ENCODE assay signal across 11 cellular contexts in the genomic region with DNA sequence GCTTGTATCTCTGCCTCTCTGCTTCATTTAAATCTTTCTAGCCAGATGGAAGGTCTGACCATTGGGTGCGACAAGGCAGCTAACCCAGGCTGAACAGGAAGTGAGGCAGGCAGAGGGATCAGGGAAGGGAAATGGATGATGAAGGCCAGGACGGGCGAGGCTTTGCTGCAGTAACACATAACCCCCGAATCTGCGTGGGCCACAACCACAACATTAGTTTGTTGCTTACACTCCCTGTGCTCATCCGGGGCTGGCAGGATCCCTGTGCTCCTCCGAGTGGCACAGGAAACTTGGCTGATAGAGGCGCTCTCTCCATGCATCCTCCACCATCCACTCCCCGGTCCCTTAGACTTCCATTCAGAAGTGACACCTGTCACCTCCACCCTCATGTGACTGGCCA. TPM values are rescaled to one million over a fixed set of nuclear protein-coding genes. Genes with fewer than 3 reads are reported as not detected.
DNase-seq lines count a peak whose midpoint lies in the region; ATAC-seq and TF ChIP-seq lines count a peak whose summit lies in the region.
"Had no signal": no experiment of that assay in that cellular context is flagged by ENCODE, and none has a peak within 500 bp of the region (broad histone marks: within the 10 kb centered on the region; RNA-seq: fewer than 3 reads in every experiment).

No MANE protein-coding gene starts in this region.

- no peak for TF ChIP-seq EP300 in gastroesophageal sphincter (IDR thresholded peaks at IDR 0.05)

- TF ChIP-seq CTCF in body of pancreas (IDR thresholded peaks at IDR 0.05), result no peak
- no peak for TF ChIP-seq CTCF in gastroesophageal sphincter (IDR thresholded peaks at IDR 0.05)

- H3K27ac ChIP-seq in KOPT-K1 (ENCODE audit: low read depth, low read length, poor library complexity, severe bottlenecking) (peak overlapping the region; percentile 85), body of pancreas (no peak overlapping the region), gastroesophageal sphincter (peak overlapping the region in 2 of 4 donors; percentile 88 to 90)

- H3K36me3 Mint-ChIP-seq in activated T-cell treated with anti-CD3 and anti-CD28 coated beads, Interleukin-2, amount 50 U/mL, for 4 hours (ENCODE audit: insufficient read depth), result peaks cover 7% of the 10 kb centered on the region
- peaks cover 33% of the 10 kb centered on the region for H3K36me3 Mint-ChIP-seq in dendritic cell treated with granulocyte-macrophage colony-stimulating factor and Interleukin-4, amounts not matched to agents 40 ng/mL and 50 ng/mL, for 4 days (ENCODE audit: low read depth)

- H3K27me3 Mint-ChIP-seq in activated T-cell treated with anti-CD3 and anti-CD28 coated beads, Interleukin-2, amount 50 U/mL, for 4 hours (ENCODE audit: low read depth), result no peaks in the 10 kb centered on the region
- peaks cover 17% of the 10 kb centered on the region for H3K27me3 Mint-ChIP-seq in dendritic cell treated with granulocyte-macrophage colony-stimulating factor and Interleukin-4, amounts not matched to agents 40 ng/mL and 50 ng/mL, for 4 days

- H3K27me3 ChIP-seq in body of pancreas (no peaks in the 10 kb centered on the region), gastroesophageal sphincter (no peaks in the 10 kb centered on the region)

- no peak overlapping the region for H3K4me3 ChIP-seq in body of pancreas
- H3K4me3 ChIP-seq in gastroesophageal sphincter, result no peak overlapping the region

- intact Hi-C loops in dendritic cell treated with granulocyte-macrophage colony-stimulating factor and Interleukin-4, amounts not matched to agents 40 ng/mL and 50 ng/mL, for 4 days (cut with micrococcal nuclease), result no loop called here
- intact Hi-C loops in body of pancreas (cut with DNase I), result no loop called here

- no peaks in the 10 kb centered on the region for H3K9me3 ChIP-seq in KOPT-K1 (ENCODE audit: insufficient read depth, low read length, poor library complexity, severe bottlenecking)
- H3K9me3 ChIP-seq in body of pancreas, result no peaks in the 10 kb centered on the region
- no peaks in the 10 kb centered on the region for H3K9me3 ChIP-seq in gastroesophageal sphincter

- ATAC-seq in activated T-cell treated with anti-CD3 and anti-CD28 coated beads, Interleukin-2, amount 50 U/mL, for 4 hours, result no peak
- no peak for ATAC-seq in stimulated activated naive CD8-positive, alpha-beta T cell treated with anti-CD3 and anti-CD28 coated beads, Interleukin-15, Interleukin-2, amounts not matched to agents 100 U/mL and 50 U/mL, for 24 hours
- ATAC-seq in body of pancreas (no peak), HG03432 (IDR thresholded peaks at IDR 0.05; ENCODE audit: unreplicated experiment) (no peak), gastroesophageal sphincter (no peak)

- peaks cover 58% of the 10 kb centered on the region for H3K4me1 Mint-ChIP-seq in activated T-cell treated with anti-CD3 and anti-CD28 coated beads, Interleukin-2, amount 50 U/mL, for 4 hours (ENCODE audit: low read depth)
- peaks cover 63% of the 10 kb centered on the region for H3K4me1 Mint-ChIP-seq in dendritic cell treated with granulocyte-macrophage colony-stimulating factor and Interleukin-4, amounts not matched to agents 40 ng/mL and 50 ng/mL, for 4 days (ENCODE audit: low read depth)

- H3K36me3 ChIP-seq in KOPT-K1 (ENCODE audit: insufficient read depth, low read length) (no peaks in the 10 kb centered on the region), body of pancreas (replicated peaks in 1 of 2; ENCODE audit: insufficient read depth in 1 of 2, low read depth in 2 of 2) (no peaks in the 10 kb centered on the region), gastroesophageal sphincter (peaks cover 0 to 24% of the 10 kb centered on the region in 2 donors)

- H3K27ac Mint-ChIP-seq in dendritic cell treated with granulocyte-macrophage colony-stimulating factor and Interleukin-4, amounts not matched to agents 40 ng/mL and 50 ng/mL, for 4 days, result peak overlapping the region; percentile 90

- peak overlapping the region; percentile 83 for H3K4me3 Mint-ChIP-seq in activated T-cell treated with anti-CD3 and anti-CD28 coated beads, Interleukin-2, amount 50 U/mL, for 4 hours
- no peak overlapping the region for H3K4me3 Mint-ChIP-seq in dendritic cell treated with granulocyte-macrophage colony-stimulating factor and Interleukin-4, amounts not matched to agents 40 ng/mL and 50 ng/mL, for 4 days

- 63 to 86% methylated on average over 9 of the region's 9 CpGs for WGBS in body of pancreas, 2 donors
- 54 to 79% methylated on average over 6 to 9 of the region's 9 CpGs for WGBS in gastroesophageal sphincter (ENCODE audit: low coverage in 1 of 2), 2 donors

- TF ChIP-seq POLR2A in body of pancreas (IDR thresholded peaks at IDR 0.05) (no peak), gastroesophageal sphincter (IDR thresholded peaks at IDR 0.05) (no peak)

- H3K4me1 ChIP-seq in body of pancreas, result peaks cover 6% of the 10 kb centered on the region
- peaks cover 0 to 53% (median 20%) of the 10 kb centered on the region in 3 donors for H3K4me1 ChIP-seq in gastroesophageal sphincter

- DNase-seq in activated T-cell treated with anti-CD3 and anti-CD28 coated beads, Interleukin-2, amount 50 U/mL, for 4 hours, result no peak
- DNase-seq in activated T-cell treated with anti-CD3 and anti-CD28 coated beads, Interleukin-2, amount 50 U/mL, for 1 hour, result no peak
- DNase-seq in stimulated activated naive CD8-positive, alpha-beta T cell treated with anti-CD3 and anti-CD28 coated beads, Interleukin-15, Interleukin-2, amounts not matched to agents 100 U/mL and 50 U/mL, for 24 hours, result peak; percentile 36
- no peak for DNase-seq in body of pancreas
- DNase-seq: activated effector memory CD4-positive, alpha-beta T cell treated with anti-CD3 and anti-CD28 coated beads, Interleukin-2, amount 50 U/mL, for 16 hours; GDM1; PC-3 had no signal

- H3K9me3 Mint-ChIP-seq in activated T-cell treated with anti-CD3 and anti-CD28 coated beads, Interleukin-2, amount 50 U/mL, for 4 hours, result no peaks in the 10 kb centered on the region
- H3K9me3 Mint-ChIP-seq in dendritic cell treated with granulocyte-macrophage colony-stimulating factor and Interleukin-4, amounts not matched to agents 40 ng/mL and 50 ng/mL, for 4 days, result no peaks in the 10 kb centered on the region

RNA-seq across cellular contexts. Expression of gene FLT3LG, which starts 1.1 kb away (rescaled TPM):
- total RNA-seq in activated T-cell treated with anti-CD3 and anti-CD28 coated beads, Interleukin-2, amount 50 U/mL, for 4 hours, result 10 to 100 TPM; 52.3 to 64.8 (median 56.9) TPM
- total RNA-seq in body of pancreas (under 1 TPM; 0.52 to 0.66 TPM), gastroesophageal sphincter (10 to 100 TPM in 1 of 4 donors, 1 to 10 TPM in 3; 3.1 to 21.0 (median 7.6) TPM)

RNA-seq across cellular contexts. Expression of gene RPL13A, which starts 14.5 kb away (rescaled TPM):
- total RNA-seq in activated T-cell treated with anti-CD3 and anti-CD28 coated beads, Interleukin-2, amount 50 U/mL, for 4 hours, result 1,000 to 10,000 TPM; 4,599 to 4,940 (median 4,852) TPM
- total RNA-seq in body of pancreas, result 1,000 to 10,000 TPM; 1,758 to 2,456 TPM
- 1,000 to 10,000 TPM; 1,269 to 3,399 (median 2,205) TPM for total RNA-seq in gastroesophageal sphincter

RNA-seq across cellular contexts. Expression of gene ALDH16A1, which starts 19.9 kb away (rescaled TPM):
- total RNA-seq in activated T-cell treated with anti-CD3 and anti-CD28 coated beads, Interleukin-2, amount 50 U/mL, for 4 hours, result 10 to 100 TPM; 35.4 to 42.9 (median 35.8) TPM
- total RNA-seq in body of pancreas, result 10 to 100 TPM; 25.9 to 38.9 TPM
- total RNA-seq in gastroesophageal sphincter, result 10 to 100 TPM; 11.8 to 34.4 (median 22.2) TPM
- total RNA-seq: PC-3 had no signal

RNA-seq across cellular contexts. Expression of gene PIH1D1, which starts 21.3 kb away (rescaled TPM):
- 100 to 1,000 TPM in 2 of 3 donors, 10 to 100 TPM in 1; 95.0 to 105 (median 105) TPM for total RNA-seq in activated T-cell treated with anti-CD3 and anti-CD28 coated beads, Interleukin-2, amount 50 U/mL, for 4 hours
- total RNA-seq in body of pancreas (10 to 100 TPM; 57.0 to 63.3 TPM), gastroesophageal sphincter (10 to 100 TPM; 67.2 to 82.4 (median 72.5) TPM)

RNA-seq across cellular contexts. Expression of gene RPS11, which starts 23.3 kb away (rescaled TPM):
- 1,000 to 10,000 TPM; 2,890 to 3,149 (median 2,904) TPM for total RNA-seq in activated T-cell treated with anti-CD3 and anti-CD28 coated beads, Interleukin-2, amount 50 U/mL, for 4 hours
- total RNA-seq in body of pancreas (1,000 to 10,000 TPM; 1,400 to 1,772 TPM), gastroesophageal sphincter (1,000 to 10,000 TPM; 2,443 to 5,156 (median 3,385) TPM)
